ENCODE assay signal across 31 cellular contexts in genomic region chr12:132530851-132531250, GRCh38.
"Had no signal": no experiment of that assay in that cellular context is flagged by ENCODE, and none has a peak within 500 bp of the region (broad histone marks: within the 10 kb centered on the region; RNA-seq: fewer than 3 reads in every experiment).

No MANE protein-coding gene starts in this region.

- H3K36me3 ChIP-seq: MG63 had no signal

- H3K4me3 ChIP-seq: MG63 had no signal

- H3K9me3 ChIP-seq: MG63 had no signal

- DNase-seq: Karpas-422, Kasumi-1, MG63, MM.1S, MV-4-11, NCI-H1048, NCI-H1092, NCI-H1092 treated with DMSO at 0.1 percent for 48 hours, NCI-H1105, NCI-H1105 treated with DMSO at 0.1 percent for 48 hours, NCI-H1417, NCI-H1417 treated with DMSO at 0.1 percent for 48 hours, NCI-H1436, NCI-H1436 treated with DMSO at 0.1 percent for 48 hours, NCI-H146, NCI-H1694, NCI-H1694 treated with DMSO at 0.1 percent for 48 hours, NCI-H187, NCI-H187 treated with DMSO at 0.1 percent for 48 hours, NCI-H1930, NCI-H2029, NCI-H2029 treated with DMSO at 0.1 percent for 48 hours, NCI-H2081, NCI-H2081 treated with DMSO at 0.1 percent for 48 hours, NCI-H2107, NCI-H226, NCI-H345, NCI-H446, NCI-H446 treated with DMSO at 0.1 percent for 48 hours, NCI-H510A, NCI-H510A treated with DMSO at 0.1 percent for 48 hours had no signal

- H3K27me3 ChIP-seq: MG63 had no signal
